ENCODE assay signal across 11 cellular contexts in genomic region chr19:15437355-15438123, GRCh38. TPM values are rescaled to one million over a fixed set of nuclear protein-coding genes. Genes with fewer than 3 reads are reported as not detected.
DNase-seq lines count a peak whose midpoint lies in the region; ATAC-seq and TF ChIP-seq lines count a peak whose summit lies in the region.
"Had no signal": no experiment of that assay in that cellular context is flagged by ENCODE, and none has a peak within 500 bp of the region (broad histone marks: within the 10 kb centered on the region; RNA-seq: fewer than 3 reads in every experiment).

No MANE protein-coding gene starts in this region.

- H3K9ac ChIP-seq in mammary epithelial cell (ENCODE audit: insufficient read depth, low read length): no peak overlapping the region

- H3K79me2 ChIP-seq in mammary epithelial cell (ENCODE audit: insufficient read depth, low read length): peaks cover 5% of the 10 kb centered on the region

- dilution Hi-C loops in mammary epithelial cell (cut with HindIII; ENCODE audit: low sequenced_read_pairs): no loop called here

- ATAC-seq in esophagus mucosa: no peak
- ATAC-seq: A549 had no signal

- H3K4me3 ChIP-seq in breast epithelium (no peak overlapping the region), mammary epithelial cell (replicated peaks in 1 of 3; ENCODE audit: insufficient read depth in 1 of 3, low read depth in 2 of 3, low read length in 3 of 3) (no peak overlapping the region), foreskin fibroblast (ENCODE audit: low read depth in 1 of 2, low read length in 2 of 2) (no peak overlapping the region)
- H3K4me3 ChIP-seq: A549, upper lobe of left lung had no signal

- H3K9me3 ChIP-seq in breast epithelium (no peaks in the 10 kb centered on the region), mammary epithelial cell (replicated peaks; ENCODE audit: insufficient read depth, low read length) (no peaks in the 10 kb centered on the region)
- H3K9me3 ChIP-seq: A549, upper lobe of left lung had no signal

- CTCF ChIA-PET in mammary epithelial cell (lab: Charles Lee; ENCODE audit: low non-redundant PET): interaction anchor here (0.8 kb wide), 1 partner anchor 283 kb away, joined by 3 read pairs; no protein-coding TSS in a partner anchor

- WGBS in mammary epithelial cell (ENCODE audit: low coverage, missing lambda C conversion rate): 93% methylated on average over 10 of the region's 10 CpGs

- H3K27me3 ChIP-seq in breast epithelium: no peaks in the 10 kb centered on the region
- H3K27me3 ChIP-seq in mammary epithelial cell (ENCODE audit: insufficient read depth, low read length): no peaks in the 10 kb centered on the region
- H3K27me3 ChIP-seq: upper lobe of left lung had no signal

- DNase-seq in breast epithelium (ENCODE audit: low spot score in 2 of 2) (no peak), mammary epithelial cell (no peak), foreskin fibroblast (peak; percentile 29 to 57), NCI-H2081 treated with DMSO at 0.1 percent for 48 hours (lab: John Stamatoyannopoulos, UW) (no peak), GM19238 (ENCODE audit: insufficient read length, low spot score) (no peak)
- DNase-seq: activated CD4-positive, alpha-beta T cell treated with anti-CD3 and anti-CD28 coated beads, Interleukin-2, amount 10 ng/mL, durations not matched to agents 24 days and 14 days; activated gamma-delta T cell; hippocampal formation; upper lobe of left lung had no signal

- H3K36me3 ChIP-seq in breast epithelium (no peaks in the 10 kb centered on the region), mammary epithelial cell (ENCODE audit: insufficient read depth, low read length) (no peaks in the 10 kb centered on the region)

- TF ChIP-seq CTCF in breast epithelium (IDR thresholded peaks at IDR 0.05) (peak in 2 of 3 donors; percentile 11 to 13), mammary epithelial cell (conservative IDR thresholded peaks at IDR 0.05 in 1 of 2, IDR thresholded peaks at IDR 0.05 in 1 of 2; ENCODE audit: extremely low read depth in 1 of 2, insufficient read depth in 1 of 2, low read depth in 1 of 2, low read length in 2 of 2) (peak in 1 of 2 donors; percentile 13), foreskin fibroblast (IDR thresholded peaks at IDR 0.05; ENCODE audit: low read depth, low read length) (peak; percentile 33)

- no peaks in the 10 kb centered on the region for H4K20me1 ChIP-seq in mammary epithelial cell (ENCODE audit: insufficient read depth, low read length)

- H2AFZ ChIP-seq in mammary epithelial cell (ENCODE audit: low read depth, low read length): no peak overlapping the region

- no peak overlapping the region for H3K27ac ChIP-seq in breast epithelium
- no peak overlapping the region for H3K27ac ChIP-seq in mammary epithelial cell (ENCODE audit: insufficient read depth, low read depth, low read length)
- H3K27ac ChIP-seq: A549, upper lobe of left lung had no signal

- intact Hi-C loops in breast epithelium (cut with DNase I; ENCODE audit: low total_unique reads): no loop called here
- intact Hi-C loops in mammary epithelial cell (cut with micrococcal nuclease): no loop called here

- H3K4me1 ChIP-seq in breast epithelium (no peaks in the 10 kb centered on the region), mammary epithelial cell (ENCODE audit: insufficient read depth, low read length) (no peaks in the 10 kb centered on the region)

- in situ Hi-C loops in mammary epithelial cell (cut with MboI; ENCODE audit: low sequenced_read_pairs in 2 of 2): no loop called here

- no peak for TF ChIP-seq POLR2A in breast epithelium (IDR thresholded peaks at IDR 0.05)

- H3K4me2 ChIP-seq in mammary epithelial cell (ENCODE audit: insufficient read depth, low read depth, low read length): no peak overlapping the region
- H3K4me2 ChIP-seq: A549 had no signal

- no TSS peak for BruUV-seq in mammary epithelial cell (replicated peaks; lab: Mats Ljungman, UMichigan)

RNA-seq across cellular contexts. Expression of gene WIZ, which starts 12.2 kb away (rescaled TPM):
- total RNA-seq in breast epithelium: 10 to 100 TPM; 17.6 to 51.1 (median 34.9) TPM
- 10 to 100 TPM in 1 of 2 donors, 1 to 10 TPM in 1; 8.8 to 39.6 TPM for total RNA-seq in mammary epithelial cell
- polyA plus RNA-seq in mammary epithelial cell: 14.0 TPM
- polyA minus RNA-seq in mammary epithelial cell: 5.2 TPM
- total RNA-seq in esophagus mucosa: 19.4 TPM

RNA-seq across cellular contexts. Expression of gene AKAP8L, which starts 18.8 kb away (rescaled TPM):
- total RNA-seq in breast epithelium (100 to 1,000 TPM in 2 of 3 donors, 10 to 100 TPM in 1; 77.6 to 141 (median 122) TPM), mammary epithelial cell (10 to 100 TPM; 55.0 to 75.9 TPM), esophagus mucosa (31.6 TPM)
- 24.6 TPM for polyA plus RNA-seq in mammary epithelial cell
- polyA minus RNA-seq in mammary epithelial cell: 47.1 TPM

RNA-seq across cellular contexts. Expression of gene RASAL3, which starts 26.8 kb away (rescaled TPM):
- total RNA-seq in breast epithelium (1 to 10 TPM; 1.8 to 5.9 (median 3.4) TPM), mammary epithelial cell (not detected), esophagus mucosa (1.8 TPM)
- not detected for polyA plus RNA-seq in mammary epithelial cell
- polyA minus RNA-seq in mammary epithelial cell: not detected
- polyA plus RNA-seq: A549 had no signal

RNA-seq across cellular contexts. Expression of gene PGLYRP2, which starts 41.8 kb away (rescaled TPM):
- 1 to 10 TPM in 2 of 3 donors, not detected in 1; 5.6 to 6.2 TPM for total RNA-seq in breast epithelium
- not detected for total RNA-seq in mammary epithelial cell
- polyA plus RNA-seq in mammary epithelial cell: not detected
- polyA minus RNA-seq in mammary epithelial cell: not detected
- total RNA-seq in esophagus mucosa: not detected
- total RNA-seq: activated CD4-positive, alpha-beta T cell treated with anti-CD3 and anti-CD28 coated beads, Interleukin-2, amount 10 ng/mL, durations not matched to agents 24 days and 14 days; upper lobe of left lung had no signal
- polyA plus RNA-seq: A549 had no signal

RNA-seq across cellular contexts. Expression of gene AKAP8, which starts 58.0 kb away (rescaled TPM):
- total RNA-seq in breast epithelium (10 to 100 TPM; 23.2 to 40.7 (median 33.4) TPM), mammary epithelial cell (10 to 100 TPM; 12.8 to 33.2 TPM), esophagus mucosa (22.0 TPM)
- 13.7 TPM for polyA plus RNA-seq in mammary epithelial cell
- polyA minus RNA-seq in mammary epithelial cell: 4.7 TPM

Comparison
In these comparisons a context has a peak if more than half of its experiments do, and no peak if none do; other contexts are left out.
1. DNase-seq: peak in foreskin fibroblast (2 of 2); none in breast epithelium (0 of 2), mammary epithelial cell (single experiment), NCI-H2081 treated with DMSO at 0.1 percent for 48 hours (single experiment) and GM19238 (single experiment).